3 cellular contexts compared by ENCODE assay signal in genomic region chr7:35216033-35216432, GRCh38. TPM values are rescaled to one million over a fixed set of nuclear protein-coding genes. Genes with fewer than 3 reads are reported as not detected.
"Had no signal": no experiment of that assay in that cellular context is flagged by ENCODE, and none has a peak within 500 bp of the region (broad histone marks: within the 10 kb centered on the region; RNA-seq: fewer than 3 reads in every experiment).

No MANE protein-coding gene starts in this region.

RNA-seq across cellular contexts. Expression of gene TBX20, which starts 37.9 kb away (rescaled TPM):
- total RNA-seq: HepG2, HT-29, NCI-H460 had no signal
- polyA plus RNA-seq: HepG2 had no signal
